ENCODE assay signal across 19 cellular contexts in genomic region chr3:43644443-43644842, GRCh38. TPM values are rescaled to one million over a fixed set of nuclear protein-coding genes. Genes with fewer than 3 reads are reported as not detected.
DNase-seq lines count a peak whose midpoint lies in the region; ATAC-seq and TF ChIP-seq lines count a peak whose summit lies in the region.
"Had no signal": no experiment of that assay in that cellular context is flagged by ENCODE, and none has a peak within 500 bp of the region (broad histone marks: within the 10 kb centered on the region; RNA-seq: fewer than 3 reads in every experiment).

No MANE protein-coding gene starts in this region.

- H3K9me3 Mint-ChIP-seq in naive thymus-derived CD8-positive, alpha-beta T cell, result no peaks in the 10 kb centered on the region
- H3K9me3 Mint-ChIP-seq: GM23338, T-cell had no signal

- POLR2A ChIA-PET in PC-9 (lab: Charles Lee; ENCODE audit: unreplicated experiment), result no interaction called here
- POLR2A ChIA-PET in naive thymus-derived CD8-positive, alpha-beta T cell (lab: Charles Lee), result no interaction called here

- H3K4me1 ChIP-seq in Karpas-422 (ENCODE audit: low read length), result no peaks in the 10 kb centered on the region
- peaks cover 6% of the 10 kb centered on the region for H3K4me1 ChIP-seq in PC-9 (replicated peaks; ENCODE audit: insufficient read depth)
- peaks cover 65 to 73% of the 10 kb centered on the region in 2 experiments for H3K4me1 ChIP-seq in neutrophil (ENCODE audit: control insufficient read depth in 1 of 2, insufficient read depth in 1 of 2, low read depth in 1 of 2, low read length in 1 of 2)

- no peak overlapping the region for H3K4me3 ChIP-seq in Karpas-422 (ENCODE audit: low read length)
- H3K4me3 ChIP-seq in PC-9, result no peak overlapping the region
- no peak overlapping the region for H3K4me3 ChIP-seq in neutrophil (ENCODE audit: low read depth in 1 of 2, low read length in 1 of 2)
- H3K4me3 ChIP-seq: GM23338 had no signal

- intact Hi-C loops in PC-9 (cut with micrococcal nuclease; ENCODE audit: unreplicated experiment), result no loop called here

- BruUV-seq in PC-9 (replicated peaks; lab: Mats Ljungman, UMichigan), result no TSS peak

- H3K4me2 ChIP-seq in Karpas-422 (ENCODE audit: low read depth, low read length, poor library complexity, severe bottlenecking) (no peak overlapping the region), PC-9 (no peak overlapping the region)
- H3K4me2 ChIP-seq: GM23338, KMS-11 had no signal

- no peaks in the 10 kb centered on the region for H3K4me1 Mint-ChIP-seq in naive thymus-derived CD8-positive, alpha-beta T cell
- H3K4me1 Mint-ChIP-seq: B cell, T-cell had no signal

- peaks cover 0 to 2% (median 0%) of the 10 kb centered on the region in 3 donors for H3K36me3 Mint-ChIP-seq in naive thymus-derived CD8-positive, alpha-beta T cell
- H3K36me3 Mint-ChIP-seq: T-cell had no signal

- no peaks in the 10 kb centered on the region for H4K20me1 ChIP-seq in Karpas-422 (ENCODE audit: insufficient read depth, low read depth, low read length)
- H4K20me1 ChIP-seq in PC-9 (ENCODE audit: insufficient read depth), result no peaks in the 10 kb centered on the region

- CTCF ChIA-PET in PC-9 (lab: Charles Lee), result no interaction called here

- no peak for ATAC-seq in naive thymus-derived CD8-positive, alpha-beta T cell
- ATAC-seq: GM23338, SK-N-SH treated with all-trans-retinoic acid at 6 μM for 48 hours, T-cell had no signal

- no peak overlapping the region for H3K4me3 Mint-ChIP-seq in naive thymus-derived CD8-positive, alpha-beta T cell
- H3K4me3 Mint-ChIP-seq: B cell, GM23338, T-cell had no signal

- no peak overlapping the region for H2AFZ ChIP-seq in Karpas-422 (ENCODE audit: low read length)
- no peak overlapping the region for H2AFZ ChIP-seq in PC-9
- H2AFZ ChIP-seq: GM23338 had no signal

- no peak for TF ChIP-seq CTCF in PC-9 (conservative IDR thresholded peaks at IDR 0.05)
- TF ChIP-seq CTCF in neutrophil (IDR thresholded peaks at IDR 0.05), result no peak

- H3K9ac ChIP-seq in Karpas-422 (ENCODE audit: low read length), result no peak overlapping the region
- H3K9ac ChIP-seq: KMS-11 had no signal

- H3K79me2 ChIP-seq in Karpas-422 (ENCODE audit: low read length) (no peaks in the 10 kb centered on the region), PC-9 (ENCODE audit: low read depth) (no peaks in the 10 kb centered on the region)

- H3K36me3 ChIP-seq in Karpas-422 (ENCODE audit: insufficient read depth, low read length), result no peaks in the 10 kb centered on the region
- H3K36me3 ChIP-seq in PC-9 (ENCODE audit: low read depth), result no peaks in the 10 kb centered on the region
- no peaks in the 10 kb centered on the region for H3K36me3 ChIP-seq in neutrophil

- peaks cover 7 to 23% (median 17%) of the 10 kb centered on the region in 5 donors for H3K27me3 Mint-ChIP-seq in naive thymus-derived CD8-positive, alpha-beta T cell

- H3K27me3 ChIP-seq in Karpas-422 (ENCODE audit: low read length) (no peaks in the 10 kb centered on the region), PC-9 (ENCODE audit: insufficient read depth, low read depth) (no peaks in the 10 kb centered on the region), neutrophil (no peaks in the 10 kb centered on the region)

- H3K9me2 ChIP-seq in Karpas-422 (replicated peaks; ENCODE audit: insufficient read depth, low read length), result no peaks in the 10 kb centered on the region
- H3K9me2 ChIP-seq in PC-9 (ENCODE audit: insufficient read depth), result no peaks in the 10 kb centered on the region

- peak; percentile 8 for DNase-seq in DMS79 treated with DMSO at 0.1 percent for 48 hours (lab: John Stamatoyannopoulos, UW)
- DNase-seq in DMS79 (lab: John Stamatoyannopoulos, UW), result no peak
- DNase-seq in Karpas-422, result peak; percentile 26
- peak; percentile 21 to 42 for DNase-seq in PC-9
- no peak for DNase-seq in midbrain (lab: John Stamatoyannopoulos, UW)
- DNase-seq in naive thymus-derived CD8-positive, alpha-beta T cell, result no peak
- no peak for DNase-seq in dermis blood vessel endothelial cell
- DNase-seq: DMS 273 treated with DMSO at 0.1 percent for 48 hours, EL, NCI-H1436, NCI-H1930, NCI-H446 treated with DMSO at 0.1 percent for 48 hours, SIG-M5, T-cell had no signal

- H3F3A ChIP-seq in PC-9 (ENCODE audit: insufficient read depth, low read depth), result 0 out of 2 replicates have a peak, but pooled peaks cover 5% of the 10 kb centered on the region

- H3K27ac Mint-ChIP-seq in naive thymus-derived CD8-positive, alpha-beta T cell, result no peak overlapping the region
- H3K27ac Mint-ChIP-seq: B cell, GM23338, T-cell had no signal

- H3K9me3 ChIP-seq in Karpas-422 (ENCODE audit: low read length) (no peaks in the 10 kb centered on the region), PC-9 (ENCODE audit: insufficient read depth, low read depth) (no peaks in the 10 kb centered on the region), neutrophil (no peaks in the 10 kb centered on the region)

- H3K27ac ChIP-seq in Karpas-422 (ENCODE audit: low read length), result no peak overlapping the region
- no peak overlapping the region for H3K27ac ChIP-seq in PC-9
- H3K27ac ChIP-seq in neutrophil, result peak overlapping the region; percentile 36
- H3K27ac ChIP-seq: KMS-11 had no signal

RNA-seq across cellular contexts. Expression of gene ANO10, which starts 22.6 kb away (rescaled TPM):
- total RNA-seq in Karpas-422 (2014; rRNA removed; shearing (Covaris generic); ENCODE audit: low replicate concordance), result 2.8 and 3.2 TPM in 2 replicates
- total RNA-seq in PC-9 (2021) (30.7 and 32.6 TPM in 2 replicates), dermis blood vessel endothelial cell (46.5 and 52.9 TPM in 2 replicates)
- 10 to 100 TPM; 11.5 to 12.4 TPM for total RNA-seq in naive thymus-derived CD8-positive, alpha-beta T cell
- 10 to 100 TPM in 1 of 3 donors, 1 to 10 TPM in 2; 6.9 to 10.4 (median 7.8) TPM for polyA plus RNA-seq in naive thymus-derived CD8-positive, alpha-beta T cell

RNA-seq across cellular contexts. Expression of gene ABHD5, which starts 46.3 kb away (rescaled TPM):
- 3.2 and 7.4 TPM in 2 replicates for total RNA-seq in Karpas-422 (2014; rRNA removed; shearing (Covaris generic); ENCODE audit: low replicate concordance)
- 16.1 and 19.9 TPM in 2 replicates for total RNA-seq in PC-9 (2021)
- 1 to 10 TPM; 6.4 to 6.9 TPM for total RNA-seq in naive thymus-derived CD8-positive, alpha-beta T cell
- 1 to 10 TPM; 1.7 to 4.0 (median 3.6) TPM for polyA plus RNA-seq in naive thymus-derived CD8-positive, alpha-beta T cell
- total RNA-seq in dermis blood vessel endothelial cell, result 26.5 and 28.9 TPM in 2 replicates

Comparison
In these comparisons a context has a peak if more than half of its experiments do, and no peak if none do; other contexts are left out.
1. DNase-seq: peak in DMS79 treated with DMSO at 0.1 percent for 48 hours (single experiment), Karpas-422 (single experiment) and PC-9 (2 of 2); none in DMS79 (single experiment), midbrain (single experiment), naive thymus-derived CD8-positive, alpha-beta T cell (0 of 10) and dermis blood vessel endothelial cell (single experiment).